1 cellular context compared by ENCODE assay signal in genomic region chr22:19120829-19121630, GRCh38.
TF ChIP-seq lines count a peak whose summit lies in the region.

No MANE protein-coding gene starts in this region.

TF ChIP-seq in K562, 482 proteins besides CTCF, POLR2A, EP300 and RAD21 (continued from another document and continues in another):
- TF ChIP-seq NKRF (IDR thresholded peaks at IDR 0.05; ENCODE audit: borderline replicate concordance) (no peak), ELF2 (CRISPR knock-in tag; IDR thresholded peaks at IDR 0.05) (peak; percentile 14; the same call in 1 of the 2 replicates), GATAD2A (IDR thresholded peaks at IDR 0.05) (no peak), MLLT1 (IDR thresholded peaks at IDR 0.05) (no peak), CBX3 (IDR thresholded peaks at IDR 0.05; ENCODE audit: borderline replicate concordance in 1 of 2, low read length in 2 of 2) (peak in 1 of 2 experiments; percentile 60; a peak in 1 of 3 replicates), ZNF174 (CRISPR knock-in tag; IDR thresholded peaks at IDR 0.05) (no peak), ZBTB34 (CRISPR knock-in tag; IDR thresholded peaks at IDR 0.05) (0 out of 2 replicates have a peak, but pooled peaks have one; percentile 43), HNRNPLL (IDR thresholded peaks at IDR 0.05; ENCODE audit: low read depth, low read length, poor library complexity, severe bottlenecking) (no peak), ZEB2 (IDR thresholded peaks at IDR 0.05) (0 out of 2 replicates have a peak, but pooled peaks have one; percentile 19), HSF4 (CRISPR knock-in tag; IDR thresholded peaks at IDR 0.05; ENCODE audit: borderline replicate concordance) (0 out of 2 replicates have a peak, but pooled peaks have one; percentile 50), MAFK (IDR thresholded peaks at IDR 0.05; ENCODE audit: low read length) (peak; percentile 17; the same call in 1 of the 2 replicates), PML (IDR thresholded peaks at IDR 0.05; ENCODE audit: low read length) (peak; percentile 49), ZHX1 (conservative IDR thresholded peaks at IDR 0.05; ENCODE audit: low read length) (0 out of 2 replicates have a peak, but pooled peaks have one; percentile 23), SIX5 (IDR thresholded peaks at IDR 0.05; ENCODE audit: borderline replicate concordance in 1 of 2, insufficient read depth in 1 of 2, low read depth in 1 of 2, low read length in 2 of 2) (peak in 1 of 2 experiments; percentile 3; a peak in 1 of 4 replicates), GTF2A2 (tag; IDR thresholded peaks at IDR 0.05) (no peak), THRB (CRISPR knock-in tag; conservative IDR thresholded peaks at IDR 0.05) (no peak), ZNF639 (CRISPR knock-in tag; conservative IDR thresholded peaks at IDR 0.05 in 1 of 2, IDR thresholded peaks at IDR 0.05 in 1 of 2) (0 out of 4 replicates have a peak, but pooled peaks of 1 of the 2 experiments have one; percentile 43), GABPA (tag; conservative IDR thresholded peaks at IDR 0.05; ENCODE audit: low read depth) (no peak), JUN (IDR thresholded peaks at IDR 0.05; ENCODE audit: borderline replicate concordance, low read depth, low read length) (peak; percentile 51; the same call in 1 of the 2 replicates), JUN (CRISPR knock-in tag; IDR thresholded peaks at IDR 0.05; ENCODE audit: borderline replicate concordance) (no peak), SMAD1 (IDR thresholded peaks at IDR 0.05; ENCODE audit: low read depth, low read length, partially characterized antibody) (peak; percentile 29), ARNT (IDR thresholded peaks at IDR 0.05) (peak in 1 of 2 experiments; percentile 74; a peak in 1 of 4 replicates), ZNF764 (CRISPR knock-in tag; IDR thresholded peaks at IDR 0.05; ENCODE audit: low read depth) (peak; percentile 2; the same call in 1 of the 2 replicates), XRCC3 (IDR thresholded peaks at IDR 0.05) (no peak), HDGF (IDR thresholded peaks at IDR 0.05) (peak; percentile 91), ZSCAN29 (IDR thresholded peaks at IDR 0.05) (no peak; the same call in 1 of the 2 replicates), ARID2 (IDR thresholded peaks at IDR 0.05) (0 out of 2 replicates have a peak, but pooled peaks have one; percentile 27), CHD1 (IDR thresholded peaks at IDR 0.05; ENCODE audit: low read length) (peak; percentile 94), SRSF1 (IDR thresholded peaks at IDR 0.05; ENCODE audit: low read depth, low read length) (no peak), ZNF77 (CRISPR knock-in tag; IDR thresholded peaks at IDR 0.05) (peak; percentile 30; the same call in 1 of the 2 replicates), EZH2 (IDR thresholded peaks at IDR 0.05; ENCODE audit: borderline replicate concordance, low read depth, low read length) (no peak), SNIP1 (IDR thresholded peaks at IDR 0.05; ENCODE audit: low read depth) (no peak), ZBED1 (IDR thresholded peaks at IDR 0.05) (no peak), HDAC6 (IDR thresholded peaks at IDR 0.05; ENCODE audit: low read depth, low read length) (no peak; the same call in 1 of the 2 replicates), RB1 (IDR thresholded peaks at IDR 0.05; ENCODE audit: low read depth) (peak; percentile 8; the same call in 1 of the 2 replicates), XRCC4 (IDR thresholded peaks at IDR 0.05; ENCODE audit: extremely low read depth, insufficient read depth, insufficient read length) (no peak), CHCHD3 (CRISPR knock-in tag; IDR thresholded peaks at IDR 0.05) (peak; percentile 58; the same call in 1 of the 2 replicates), SRF (CRISPR knock-in tag; IDR thresholded peaks at IDR 0.05) (peak in 1 of 2 experiments; percentile 10; a peak in 1 of 4 replicates), NFATC3 (IDR thresholded peaks at IDR 0.05) (no peak), DPF2 (IDR thresholded peaks at IDR 0.05) (peak; percentile 25; the same call in 1 of the 2 replicates), PURB (CRISPR knock-in tag; IDR thresholded peaks at IDR 0.05; ENCODE audit: low read depth) (no peak), E2F6 (IDR thresholded peaks at IDR 0.05; ENCODE audit: borderline replicate concordance in 1 of 2, extremely low read depth in 1 of 2, insufficient read depth in 1 of 2, insufficient read length in 1 of 2, low read depth in 1 of 2, low read length in 1 of 2, poor library complexity in 1 of 2, severe bottlenecking in 1 of 2) (no peak), NCOA6 (IDR thresholded peaks at IDR 0.05) (no peak), REST (CRISPR knock-in tag; IDR thresholded peaks at IDR 0.05; ENCODE audit: low read depth) (0 out of 2 replicates have a peak, but pooled peaks have one; percentile 26), ZNF217 (CRISPR knock-in tag; IDR thresholded peaks at IDR 0.05) (no peak), TBL1XR1 (IDR thresholded peaks at IDR 0.05; ENCODE audit: low read length in 2 of 2) (peak in 1 of 2 experiments; percentile 43; a peak in 1 of 4 replicates), MTF1 (CRISPR knock-in tag; IDR thresholded peaks at IDR 0.05; ENCODE audit: borderline replicate concordance) (no peak), GATAD2B (IDR thresholded peaks at IDR 0.05; ENCODE audit: borderline replicate concordance) (no peak), PHB (CRISPR knock-in tag; IDR thresholded peaks at IDR 0.05) (peak; percentile 79), RCOR1 (IDR thresholded peaks at IDR 0.05; ENCODE audit: borderline replicate concordance in 1 of 2, low read depth in 2 of 2, low read length in 2 of 2) (0 out of 4 replicates have a peak, but pooled peaks of 1 of the 2 experiments have one; percentile 4), TEAD1 (CRISPR knock-in tag; IDR thresholded peaks at IDR 0.05) (0 out of 4 replicates have a peak, but pooled peaks of 1 of the 2 experiments have one; percentile 14), WHSC1 (IDR thresholded peaks at IDR 0.05; ENCODE audit: low read length) (peak; percentile 100), MTA2 (IDR thresholded peaks at IDR 0.05; ENCODE audit: low read depth) (peak; percentile 18; the same call in 1 of the 2 replicates), BHLHE40 (IDR thresholded peaks at IDR 0.05; ENCODE audit: low read length) (0 out of 2 replicates have a peak, but pooled peaks have one; percentile 6), TEAD4 (IDR thresholded peaks at IDR 0.05; ENCODE audit: low read length) (peak; percentile 50; the same call in 1 of the 2 replicates), TEAD4 (CRISPR knock-in tag; IDR thresholded peaks at IDR 0.05; ENCODE audit: borderline replicate concordance) (no peak), MAFF (IDR thresholded peaks at IDR 0.05; ENCODE audit: low read length) (peak; percentile 7; the same call in 1 of the 2 replicates), POLR2G (IDR thresholded peaks at IDR 0.05; ENCODE audit: low read depth, low read length) (no peak)
